9 cellular contexts compared by ENCODE assay signal in the genomic region with DNA sequence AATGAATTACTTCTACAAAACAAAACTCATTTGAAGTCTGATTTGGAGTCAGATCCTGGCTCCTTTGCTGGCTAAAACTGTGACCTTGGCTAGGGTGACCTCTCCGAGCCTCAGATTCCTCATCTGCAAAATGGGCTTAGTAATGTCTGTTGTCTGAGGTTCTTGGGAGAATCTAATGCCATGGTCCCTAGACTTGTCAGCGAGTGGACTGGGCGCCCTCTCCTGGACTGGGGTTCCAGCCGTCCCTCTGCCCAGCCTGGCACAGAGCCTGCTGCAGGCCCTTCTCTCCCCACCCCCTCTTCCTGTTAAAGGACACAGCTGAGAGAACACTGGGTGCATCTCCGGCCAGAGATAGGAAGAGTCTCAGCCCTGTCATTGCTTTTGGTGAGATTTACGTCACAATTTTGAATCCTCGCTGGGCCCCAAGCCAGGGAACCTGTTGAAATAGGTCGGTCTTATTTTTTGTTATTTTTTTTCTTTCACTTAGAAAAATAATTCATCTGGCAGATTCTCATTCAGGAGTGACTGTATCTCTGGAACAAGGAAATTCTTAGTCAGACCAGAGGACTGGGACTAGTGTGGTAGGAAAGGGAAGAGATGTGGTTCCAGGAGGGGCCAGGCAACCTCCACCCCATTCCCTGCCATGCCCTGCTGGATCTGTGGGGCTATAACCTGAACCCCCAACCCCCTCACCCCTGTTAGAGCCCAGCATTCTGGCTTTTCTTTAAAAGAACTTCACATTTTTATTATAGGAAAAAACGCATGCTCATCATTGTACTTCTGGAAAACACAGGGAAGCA. TPM values are rescaled to one million over a fixed set of nuclear protein-coding genes. Genes with fewer than 3 reads are reported as not detected.
A peak's percentile ranks its signal among the peaks of the same experiment; 100 is the strongest.
DNase-seq lines count a peak whose midpoint lies in the region; ATAC-seq lines count a peak whose summit lies in the region.
"Had no signal": no experiment of that assay in that cellular context is flagged by ENCODE, and none has a peak within 500 bp of the region (broad histone marks: within the 10 kb centered on the region; RNA-seq: fewer than 3 reads in every experiment).

No MANE protein-coding gene starts in this region.

- H3K4me3 Mint-ChIP-seq in activated CD4-positive, alpha-beta T cell treated with anti-CD3 and anti-CD28 coated beads for 36 hours: no peak overlapping the region
- H3K4me3 Mint-ChIP-seq in activated naive CD4-positive, alpha-beta T cell treated with anti-CD3 and anti-CD28 coated beads, Interleukin-2, amount 10 ng/mL, durations not matched to agents 7 days and 5 days: no peak overlapping the region
- no peak overlapping the region for H3K4me3 Mint-ChIP-seq in immature natural killer cell
- no peak overlapping the region for H3K4me3 Mint-ChIP-seq in stimulated activated memory B cell treated with anti-CD40 and anti-IgM and Interleukin-4, amounts not matched to agents 10 μg/mL and 1 μg/mL and 100 μg/mL, for 72 hours
- H3K4me3 Mint-ChIP-seq: activated naive CD8-positive, alpha-beta T cell had no signal

- H3K27me3 Mint-ChIP-seq in activated CD4-positive, alpha-beta T cell treated with anti-CD3 and anti-CD28 coated beads for 36 hours: no peaks in the 10 kb centered on the region
- H3K27me3 Mint-ChIP-seq in activated naive CD4-positive, alpha-beta T cell treated with anti-CD3 and anti-CD28 coated beads, Interleukin-2, amount 10 ng/mL, durations not matched to agents 7 days and 5 days: no peaks in the 10 kb centered on the region
- H3K27me3 Mint-ChIP-seq in immature natural killer cell (ENCODE audit: low read depth in 3 of 3): peaks cover 0 to 1% (median 0%) of the 10 kb centered on the region in 3 donors
- no peaks in the 10 kb centered on the region for H3K27me3 Mint-ChIP-seq in stimulated activated memory B cell treated with anti-CD40 and anti-IgM and Interleukin-4, amounts not matched to agents 10 μg/mL and 1 μg/mL and 100 μg/mL, for 72 hours
- H3K27me3 Mint-ChIP-seq: activated naive CD8-positive, alpha-beta T cell had no signal

- CTCF ChIA-PET in activated CD4-positive, alpha-beta T cell treated with anti-CD3 and anti-CD28 coated beads for 36 hours (lab: Charles Lee): no interaction called here
- CTCF ChIA-PET in activated naive CD4-positive, alpha-beta T cell treated with anti-CD3 and anti-CD28 coated beads, Interleukin-2, amount 10 ng/mL, durations not matched to agents 7 days and 5 days (lab: Charles Lee): no interaction called here

- H3K9me3 Mint-ChIP-seq in activated CD4-positive, alpha-beta T cell treated with anti-CD3 and anti-CD28 coated beads for 36 hours (ENCODE audit: low read depth): no peaks in the 10 kb centered on the region
- no peaks in the 10 kb centered on the region for H3K9me3 Mint-ChIP-seq in activated naive CD4-positive, alpha-beta T cell treated with anti-CD3 and anti-CD28 coated beads, Interleukin-2, amount 10 ng/mL, durations not matched to agents 7 days and 5 days
- H3K9me3 Mint-ChIP-seq in immature natural killer cell: no peaks in the 10 kb centered on the region
- no peaks in the 10 kb centered on the region for H3K9me3 Mint-ChIP-seq in stimulated activated memory B cell treated with anti-CD40 and anti-IgM and Interleukin-4, amounts not matched to agents 10 μg/mL and 1 μg/mL and 100 μg/mL, for 72 hours

- peak; percentile 65 for ATAC-seq in activated CD4-positive, alpha-beta T cell treated with anti-CD3 and anti-CD28 coated beads for 36 hours
- peak; percentile 79 for ATAC-seq in stimulated activated memory B cell treated with anti-CD40 and anti-IgM and Interleukin-4, amounts not matched to agents 10 μg/mL and 1 μg/mL and 100 μg/mL, for 72 hours
- ATAC-seq in HG02870 (IDR thresholded peaks at IDR 0.05; ENCODE audit: unreplicated experiment): no peak

- peaks cover 2% of the 10 kb centered on the region for H3K4me1 Mint-ChIP-seq in activated CD4-positive, alpha-beta T cell treated with anti-CD3 and anti-CD28 coated beads for 36 hours
- H3K4me1 Mint-ChIP-seq in activated naive CD4-positive, alpha-beta T cell treated with anti-CD3 and anti-CD28 coated beads, Interleukin-2, amount 10 ng/mL, durations not matched to agents 7 days and 5 days: no peaks in the 10 kb centered on the region
- peaks cover 16 to 19% of the 10 kb centered on the region in 2 donors for H3K4me1 Mint-ChIP-seq in immature natural killer cell
- H3K4me1 Mint-ChIP-seq in stimulated activated memory B cell treated with anti-CD40 and anti-IgM and Interleukin-4, amounts not matched to agents 10 μg/mL and 1 μg/mL and 100 μg/mL, for 72 hours: peaks cover 43% of the 10 kb centered on the region

- H3K27ac Mint-ChIP-seq in activated CD4-positive, alpha-beta T cell treated with anti-CD3 and anti-CD28 coated beads for 36 hours: no peak overlapping the region
- no peak overlapping the region for H3K27ac Mint-ChIP-seq in activated naive CD4-positive, alpha-beta T cell treated with anti-CD3 and anti-CD28 coated beads, Interleukin-2, amount 10 ng/mL, durations not matched to agents 7 days and 5 days
- peak overlapping the region in 4 of 6 donors; percentile 13 to 71 (median 48) for H3K27ac Mint-ChIP-seq in immature natural killer cell
- peak overlapping the region; percentile 79 for H3K27ac Mint-ChIP-seq in stimulated activated memory B cell treated with anti-CD40 and anti-IgM and Interleukin-4, amounts not matched to agents 10 μg/mL and 1 μg/mL and 100 μg/mL, for 72 hours
- H3K27ac Mint-ChIP-seq: activated naive CD8-positive, alpha-beta T cell had no signal

- H3K36me3 Mint-ChIP-seq in activated CD4-positive, alpha-beta T cell treated with anti-CD3 and anti-CD28 coated beads for 36 hours (ENCODE audit: low read depth): peaks cover 12% of the 10 kb centered on the region
- H3K36me3 Mint-ChIP-seq in activated naive CD4-positive, alpha-beta T cell treated with anti-CD3 and anti-CD28 coated beads, Interleukin-2, amount 10 ng/mL, durations not matched to agents 7 days and 5 days: peaks cover 2% of the 10 kb centered on the region
- peaks cover 5 to 21% (median 13%) of the 10 kb centered on the region in 3 donors for H3K36me3 Mint-ChIP-seq in immature natural killer cell
- H3K36me3 Mint-ChIP-seq in stimulated activated memory B cell treated with anti-CD40 and anti-IgM and Interleukin-4, amounts not matched to agents 10 μg/mL and 1 μg/mL and 100 μg/mL, for 72 hours: peaks cover 21% of the 10 kb centered on the region

- DNase-seq in activated CD4-positive, alpha-beta T cell treated with anti-CD3 and anti-CD28 coated beads for 36 hours: peak; percentile 58
- DNase-seq in activated CD4-positive, alpha-beta T cell treated with anti-CD3 and anti-CD28 coated beads for 1 hour: no peak
- DNase-seq in HuH-7 (ENCODE audit: low spot score) (peak; percentile 42), immature natural killer cell (peak; percentile 15 to 34 (median 19)), SKM-1 treated with dmso at 0.1 percent for 144 hours (lab: John Stamatoyannopoulos, UW; ENCODE audit: unreplicated experiment) (no peak)
- DNase-seq in activated naive CD4-positive, alpha-beta T cell treated with anti-CD3 and anti-CD28 coated beads, Interleukin-2, amount 10 ng/mL, durations not matched to agents 7 days and 5 days: peak; percentile 44

- intact Hi-C loops in activated CD4-positive, alpha-beta T cell treated with anti-CD3 and anti-CD28 coated beads for 36 hours (cut with DNase I, micrococcal nuclease): loop anchor here (1.0 to 10.0 kb wide), 3 partner anchors 66 to 195 kb away; no protein-coding TSS in a partner anchor

- POLR2A ChIA-PET in activated CD4-positive, alpha-beta T cell treated with anti-CD3 and anti-CD28 coated beads for 36 hours (lab: Charles Lee): no interaction called here

RNA-seq across cellular contexts. Expression of gene RPL26L1, which starts 48.2 kb away (rescaled TPM):
- total RNA-seq in activated CD4-positive, alpha-beta T cell treated with anti-CD3 and anti-CD28 coated beads for 36 hours: 10 to 100 TPM; 62.8 to 72.6 TPM
- polyA plus RNA-seq in immature natural killer cell: 10 to 100 TPM; 32.6 to 35.5 (median 33.2) TPM

Comparison
In these comparisons a context has a peak if more than half of its experiments do, and no peak if none do; other contexts are left out.
1. DNase-seq: peak in activated CD4-positive, alpha-beta T cell treated with anti-CD3 and anti-CD28 coated beads for 36 hours (single experiment), HuH-7 (single experiment), activated naive CD4-positive, alpha-beta T cell treated with anti-CD3 and anti-CD28 coated beads, Interleukin-2, amount 10 ng/mL, durations not matched to agents 7 days and 5 days (single experiment) and immature natural killer cell (3 of 3); none in activated CD4-positive, alpha-beta T cell treated with anti-CD3 and anti-CD28 coated beads for 1 hour (single experiment) and SKM-1 treated with dmso at 0.1 percent for 144 hours (single experiment).
2. H3K27ac Mint-ChIP-seq: peak in immature natural killer cell (4 of 6) and stimulated activated memory B cell treated with anti-CD40 and anti-IgM and Interleukin-4, amounts not matched to agents 10 μg/mL and 1 μg/mL and 100 μg/mL, for 72 hours (single experiment); none in activated CD4-positive, alpha-beta T cell treated with anti-CD3 and anti-CD28 coated beads for 36 hours (single experiment) and activated naive CD4-positive, alpha-beta T cell treated with anti-CD3 and anti-CD28 coated beads, Interleukin-2, amount 10 ng/mL, durations not matched to agents 7 days and 5 days (single experiment).